ENCODE assay signal across 9 cellular contexts in the genomic region with DNA sequence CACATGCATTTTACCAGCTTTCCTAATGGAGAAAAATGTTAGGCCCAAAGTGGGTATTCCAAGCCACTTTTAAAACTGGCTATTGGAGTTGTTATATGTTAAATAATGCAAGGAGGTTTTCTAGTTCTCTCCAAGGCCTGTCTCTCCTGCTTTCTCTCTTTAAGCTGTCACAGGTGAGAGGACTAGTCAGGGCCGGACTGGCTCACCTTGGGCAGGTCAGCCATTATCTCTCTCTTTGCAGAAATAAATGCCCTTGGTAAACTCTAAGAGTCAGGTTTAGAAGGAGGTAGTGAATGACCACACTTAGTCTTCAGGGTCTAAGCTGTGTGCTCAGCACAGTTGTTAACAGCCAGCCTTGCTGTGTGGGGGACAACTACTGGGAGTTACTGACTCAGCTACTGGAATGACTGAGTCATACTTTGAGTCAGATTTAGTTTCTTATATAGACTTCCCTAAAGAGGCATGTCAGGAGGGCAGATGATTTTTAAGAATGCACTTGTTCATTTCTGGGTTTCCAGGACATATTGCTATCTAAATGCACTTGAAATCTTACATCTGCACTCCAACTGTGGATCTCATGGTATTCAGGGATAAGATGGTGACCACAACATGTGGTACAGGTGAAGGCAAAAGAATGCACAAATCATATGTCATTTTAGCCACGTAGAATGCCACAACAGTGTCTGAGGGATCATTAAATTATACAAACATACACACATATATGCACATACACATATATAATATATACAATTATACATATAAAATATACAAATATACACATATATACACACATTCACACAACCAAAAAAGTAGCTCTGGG.
DNase-seq lines count a peak whose midpoint lies in the region; ATAC-seq and TF ChIP-seq lines count a peak whose summit lies in the region.
"Had no signal": no experiment of that assay in that cellular context is flagged by ENCODE, and none has a peak within 500 bp of the region (broad histone marks: within the 10 kb centered on the region; RNA-seq: fewer than 3 reads in every experiment).

No MANE protein-coding gene starts in this region.

- H3K27ac ChIP-seq in HUES48 (ENCODE audit: low read depth, low read length) (peak overlapping the region; percentile 52), adrenal gland (peak overlapping the region in 2 of 5 donors; percentile 62 to 72), prostate gland (no peak overlapping the region), tibial artery (peak overlapping the region in 1 of 2 donors; percentile 45)

- DNase-seq in adrenal gland (peak; percentile 44 to 83 (median 68)), prostate gland (ENCODE audit: low spot score) (no peak), tibial artery (no peak), cerebellum (ENCODE audit: low spot score) (no peak)
- DNase-seq in natural killer cell treated with Interleukin-12 subunit alpha and Interleukin-12 subunit beta and Interleukin-15 and Interleukin-18, amount 100 ng/mL, for 72 hours (ENCODE audit: low spot score) = no peak

- no peak overlapping the region for H3K4me3 ChIP-seq in HUES48 (ENCODE audit: low read depth, low read length)
- H3K4me3 ChIP-seq in adrenal gland = no peak overlapping the region
- H3K4me3 ChIP-seq in prostate gland = no peak overlapping the region
- no peak overlapping the region for H3K4me3 ChIP-seq in tibial artery

- peaks cover 23 to 31% of the 10 kb centered on the region in 2 donors for H3K27me3 Mint-ChIP-seq in natural killer cell treated with Interleukin-12 subunit alpha and Interleukin-12 subunit beta and Interleukin-15 and Interleukin-18, amount 100 ng/mL, for 72 hours

- peaks cover 0 to 12% of the 10 kb centered on the region in 2 donors for H3K4me1 Mint-ChIP-seq in natural killer cell treated with Interleukin-12 subunit alpha and Interleukin-12 subunit beta and Interleukin-15 and Interleukin-18, amount 100 ng/mL, for 72 hours (ENCODE audit: low read depth in 2 of 2)

- H3K4me1 ChIP-seq in HUES48 (ENCODE audit: control insufficient read depth, insufficient read depth, low read length) (peaks cover 11% of the 10 kb centered on the region), adrenal gland (replicated peaks in 1 of 2) (peaks cover 0 to 5% of the 10 kb centered on the region in 2 donors), prostate gland (replicated peaks) (no peaks in the 10 kb centered on the region), tibial artery (peaks cover 0 to 15% (median 4%) of the 10 kb centered on the region in 4 donors)

- H3K27me3 ChIP-seq in HUES48 (ENCODE audit: control insufficient read depth, insufficient read depth, low read length) (no peaks in the 10 kb centered on the region), adrenal gland (no peaks in the 10 kb centered on the region), prostate gland (replicated peaks; ENCODE audit: insufficient read depth) (no peaks in the 10 kb centered on the region), tibial artery (no peaks in the 10 kb centered on the region)

- no peak for TF ChIP-seq CTCF in adrenal gland (IDR thresholded peaks at IDR 0.05)
- no peak for TF ChIP-seq CTCF in prostate gland (IDR thresholded peaks at IDR 0.05)
- no peak for TF ChIP-seq CTCF in tibial artery (IDR thresholded peaks at IDR 0.05)

- no peak overlapping the region for H3K27ac Mint-ChIP-seq in natural killer cell treated with Interleukin-12 subunit alpha and Interleukin-12 subunit beta and Interleukin-15 and Interleukin-18, amount 100 ng/mL, for 72 hours
- H3K27ac Mint-ChIP-seq: T-helper 1 cell treated with Interleukin-12 subunit alpha and Interleukin-12 subunit beta and Interleukin-4 antibody, amounts not matched to agents 30 μg/mL and 1 μg/mL, for 36 hours had no signal

- 46 to 60% (median 57%) methylated on average over 2 of the region's 2 CpGs for WGBS in adrenal gland, 4 donors
- WGBS in prostate gland = 91% methylated on average over 2 of the region's 2 CpGs

- intact Hi-C loops in adrenal gland (cut with DNase I) = no loop called here
- intact Hi-C loops in prostate gland (cut with DNase I) = no loop called here
- intact Hi-C loops in tibial artery (cut with DNase I; ENCODE audit: low total_unique reads) = no loop called here

- no peaks in the 10 kb centered on the region for H3K36me3 Mint-ChIP-seq in natural killer cell treated with Interleukin-12 subunit alpha and Interleukin-12 subunit beta and Interleukin-15 and Interleukin-18, amount 100 ng/mL, for 72 hours

- no peak overlapping the region for H3K9ac ChIP-seq in HUES48 (ENCODE audit: low read depth, low read length)

- TF ChIP-seq POLR2A in adrenal gland (IDR thresholded peaks at IDR 0.05) (no peak), prostate gland (IDR thresholded peaks at IDR 0.05) (no peak)

- H3K36me3 ChIP-seq in HUES48 (ENCODE audit: control insufficient read depth, insufficient read depth, low read length) (no peaks in the 10 kb centered on the region), adrenal gland (replicated peaks in 1 of 2) (no peaks in the 10 kb centered on the region), prostate gland (no peaks in the 10 kb centered on the region), tibial artery (no peaks in the 10 kb centered on the region)

- H3K4me3 Mint-ChIP-seq in natural killer cell treated with Interleukin-12 subunit alpha and Interleukin-12 subunit beta and Interleukin-15 and Interleukin-18, amount 100 ng/mL, for 72 hours = peak overlapping the region; percentile 39
- H3K4me3 Mint-ChIP-seq: T-helper 1 cell treated with Interleukin-12 subunit alpha and Interleukin-12 subunit beta and Interleukin-4 antibody, amounts not matched to agents 30 μg/mL and 1 μg/mL, for 36 hours had no signal

- ATAC-seq in GM18498 (IDR thresholded peaks at IDR 0.05; ENCODE audit: unreplicated experiment) = peak; percentile 96
- peak; percentile 96 for ATAC-seq in GM21737 (IDR thresholded peaks at IDR 0.05; ENCODE audit: unreplicated experiment)
- peak; percentile 81 to 95 for ATAC-seq in natural killer cell treated with Interleukin-12 subunit alpha and Interleukin-12 subunit beta and Interleukin-15 and Interleukin-18, amount 100 ng/mL, for 72 hours

- H3K9me3 Mint-ChIP-seq in natural killer cell treated with Interleukin-12 subunit alpha and Interleukin-12 subunit beta and Interleukin-15 and Interleukin-18, amount 100 ng/mL, for 72 hours = no peaks in the 10 kb centered on the region
- H3K9me3 Mint-ChIP-seq: T-helper 1 cell treated with Interleukin-12 subunit alpha and Interleukin-12 subunit beta and Interleukin-4 antibody, amounts not matched to agents 30 μg/mL and 1 μg/mL, for 36 hours had no signal

- H3K9me3 ChIP-seq in HUES48 (ENCODE audit: control insufficient read depth, insufficient read depth, low read length) (no peaks in the 10 kb centered on the region), adrenal gland (replicated peaks in 1 of 3) (no peaks in the 10 kb centered on the region), prostate gland (no peaks in the 10 kb centered on the region), tibial artery (no peaks in the 10 kb centered on the region)

Comparison
In these comparisons a context has a peak if more than half of its experiments do, and no peak if none do; other contexts are left out.
1. DNase-seq: peak in adrenal gland (7 of 7); none in natural killer cell treated with Interleukin-12 subunit alpha and Interleukin-12 subunit beta and Interleukin-15 and Interleukin-18, amount 100 ng/mL, for 72 hours (single experiment), prostate gland (single experiment), tibial artery (0 of 2) and cerebellum (single experiment).
2. Peak in every context shown above with its lines, with median percentiles within 50 percentile points of each other: ATAC-seq.